ENCODE assay signal across 24 cellular contexts in genomic region chr3:122536634-122537033, GRCh38. TPM values are rescaled to one million over a fixed set of nuclear protein-coding genes. Genes with fewer than 3 reads are reported as not detected.
"Had no signal": no experiment of that assay in that cellular context is flagged by ENCODE, and none has a peak within 500 bp of the region (broad histone marks: within the 10 kb centered on the region; RNA-seq: fewer than 3 reads in every experiment).

No MANE protein-coding gene starts in this region.

- H3K9me3 Mint-ChIP-seq: activated naive CD4-positive, alpha-beta T cell treated with anti-CD3 and anti-CD28 coated beads for 36 hours; brain; dendritic cell treated with granulocyte-macrophage colony-stimulating factor and Interleukin-4, amounts not matched to agents 40 ng/mL and 50 ng/mL, for 4 days; neural crest cell; stimulated activated memory B cell treated with anti-CD40 and anti-IgM and Interleukin-4, amounts not matched to agents 10 μg/mL and 1 μg/mL and 100 μg/mL, for 72 hours had no signal

- ATAC-seq: foreskin keratinocyte; left colon; mucosa of descending colon; sciatic nerve; stimulated activated memory B cell treated with anti-CD40 and anti-IgM and Interleukin-4, amounts not matched to agents 10 μg/mL and 1 μg/mL and 100 μg/mL, for 72 hours had no signal

- H3K27ac Mint-ChIP-seq: activated naive CD4-positive, alpha-beta T cell treated with anti-CD3 and anti-CD28 coated beads for 36 hours; brain; dendritic cell treated with granulocyte-macrophage colony-stimulating factor and Interleukin-4, amounts not matched to agents 40 ng/mL and 50 ng/mL, for 4 days; stimulated activated memory B cell treated with anti-CD40 and anti-IgM and Interleukin-4, amounts not matched to agents 10 μg/mL and 1 μg/mL and 100 μg/mL, for 72 hours had no signal

- H3K4me3 Mint-ChIP-seq: activated naive CD4-positive, alpha-beta T cell treated with anti-CD3 and anti-CD28 coated beads for 36 hours; brain; dendritic cell treated with granulocyte-macrophage colony-stimulating factor and Interleukin-4, amounts not matched to agents 40 ng/mL and 50 ng/mL, for 4 days; neural crest cell; stimulated activated memory B cell treated with anti-CD40 and anti-IgM and Interleukin-4, amounts not matched to agents 10 μg/mL and 1 μg/mL and 100 μg/mL, for 72 hours had no signal

- H3K27me3 Mint-ChIP-seq: dendritic cell treated with granulocyte-macrophage colony-stimulating factor and Interleukin-4, amounts not matched to agents 40 ng/mL and 50 ng/mL, for 4 days; stimulated activated memory B cell treated with anti-CD40 and anti-IgM and Interleukin-4, amounts not matched to agents 10 μg/mL and 1 μg/mL and 100 μg/mL, for 72 hours had no signal

- H3K27me3 ChIP-seq: foreskin keratinocyte, stomach, suprapubic skin, tibial nerve had no signal

- H3K4me2 ChIP-seq: smooth muscle cell had no signal

- H3K4me3 ChIP-seq: mucosa of descending colon, smooth muscle cell, stomach, suprapubic skin, tibial nerve had no signal

- H3K9me3 ChIP-seq: mucosa of descending colon, stomach, suprapubic skin, tibial nerve had no signal

- H3K4me1 Mint-ChIP-seq: brain, neural crest cell had no signal

- DNase-seq: activated CD4-positive, alpha-beta T cell treated with anti-CD3 and anti-CD28 coated beads for 4 hours; activated CD4-positive, alpha-beta T cell treated with anti-CD3 and anti-CD28 coated beads, Interleukin-2, amount 50 U/mL, for 48 hours; activated CD4-positive, CD25-positive, alpha-beta regulatory T cell; activated CD8-positive, alpha-beta memory T cell treated with anti-CD3 and anti-CD28 coated beads, Interleukin-2, amount 50 U/mL, for 48 hours; activated effector memory CD4-positive, alpha-beta T cell treated with Interleukin-2 at 50 U/mL for 16 hours; activated naive CD4-positive, alpha-beta T cell treated with anti-CD3 and anti-CD28 coated beads for 36 hours; activated T-cell treated with anti-CD3 and anti-CD28 coated beads, Interleukin-2, amount 50 U/mL, for 48 hours; aorta; effector CD4-positive, alpha-beta T cell; foreskin keratinocyte; left colon; mesenchymal stem cell; mucosa of descending colon; stimulated activated CD4-positive, alpha-beta T cell treated with anti-CD3 and anti-CD28 coated beads, Interleukin-15, amount 100 ng/mL, for 24 hours; stomach; T1000 had no signal

- H3K36me3 Mint-ChIP-seq: brain had no signal

- H3K4me1 ChIP-seq: suprapubic skin, tibial nerve had no signal

- H3K27ac ChIP-seq: foreskin keratinocyte, stomach, suprapubic skin, tibial nerve had no signal

RNA-seq across cellular contexts. Expression of gene PARP15, which starts 40.8 kb away (rescaled TPM):
- total RNA-seq: neural crest cell, smooth muscle cell had no signal
